ENCODE assay signal across 9 cellular contexts in the genomic region with DNA sequence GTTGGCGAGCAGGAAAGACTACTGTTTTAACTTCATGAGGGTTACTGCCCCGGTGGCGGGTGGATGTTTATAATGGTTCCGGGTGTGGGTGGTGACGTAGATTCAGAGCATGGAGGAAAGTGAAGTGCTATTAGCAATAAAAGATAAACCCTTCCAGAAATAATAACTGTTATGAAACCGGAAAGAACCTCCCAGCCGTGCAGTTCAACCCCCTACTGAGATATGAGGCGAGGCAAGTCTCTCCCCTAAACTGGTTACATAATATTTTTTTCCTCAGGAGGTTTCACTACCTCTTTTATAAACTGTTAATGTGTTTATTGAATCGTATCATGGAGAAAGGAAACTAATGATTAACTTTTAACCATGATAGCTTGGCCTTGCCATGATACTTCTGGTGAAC. TPM values are rescaled to one million over a fixed set of nuclear protein-coding genes. Genes with fewer than 3 reads are reported as not detected.
DNase-seq lines count a peak whose midpoint lies in the region; ATAC-seq and TF ChIP-seq lines count a peak whose summit lies in the region.
"Had no signal": no experiment of that assay in that cellular context is flagged by ENCODE, and none has a peak within 500 bp of the region (broad histone marks: within the 10 kb centered on the region; RNA-seq: fewer than 3 reads in every experiment).

No MANE protein-coding gene starts in this region.

- H3K36me3 Mint-ChIP-seq in nephron (ENCODE audit: low read depth): no peaks in the 10 kb centered on the region
- H3K36me3 Mint-ChIP-seq in CD4-positive, alpha-beta T cell (ENCODE audit: low read depth): peaks cover 5% of the 10 kb centered on the region

- peaks cover 6% of the 10 kb centered on the region for H3K9me3 Mint-ChIP-seq in nephron
- H3K9me3 Mint-ChIP-seq in CD4-positive, alpha-beta T cell: peaks cover 10% of the 10 kb centered on the region

- peak overlapping the region in 2 of 3 experiments; percentile 4 to 47 for H3K27ac Mint-ChIP-seq in nephron
- no peak overlapping the region for H3K27ac Mint-ChIP-seq in CD4-positive, alpha-beta T cell

- ATAC-seq in GM18867 (IDR thresholded peaks at IDR 0.05; ENCODE audit: unreplicated experiment) (peak; percentile 86), HG02884 (IDR thresholded peaks at IDR 0.05; ENCODE audit: unreplicated experiment) (peak; percentile 84)
- no peak for ATAC-seq in CD4-positive, alpha-beta T cell (ENCODE audit: poor library complexity)

- no peak for TF ChIP-seq CTCF in nephron (IDR thresholded peaks at IDR 0.05; ENCODE audit: unreplicated experiment in 3 of 3)
- TF ChIP-seq CTCF in CD4-positive, alpha-beta T cell (IDR thresholded peaks at IDR 0.05): no peak

- peak; percentile 18 for DNase-seq in RPMI8226
- DNase-seq in CD4-positive, alpha-beta T cell: no peak
- DNase-seq in NCI-H2081 treated with DMSO at 0.1 percent for 48 hours (lab: John Stamatoyannopoulos, UW): no peak
- no peak for DNase-seq in KG1 (lab: John Stamatoyannopoulos, UW)
- DNase-seq in NCI-H2029 treated with DMSO at 0.1 percent for 48 hours (lab: John Stamatoyannopoulos, UW): no peak

- no peaks in the 10 kb centered on the region for H3K27me3 ChIP-seq in CD4-positive, alpha-beta T cell (ENCODE audit: control insufficient read depth, insufficient read depth, low read length)

- no peaks in the 10 kb centered on the region for H3K4me1 Mint-ChIP-seq in nephron
- peaks cover 15% of the 10 kb centered on the region for H3K4me1 Mint-ChIP-seq in CD4-positive, alpha-beta T cell (ENCODE audit: low read depth)

- no peaks in the 10 kb centered on the region for H3K27me3 Mint-ChIP-seq in nephron (ENCODE audit: low read depth)
- no peaks in the 10 kb centered on the region for H3K27me3 Mint-ChIP-seq in CD4-positive, alpha-beta T cell

- no peak overlapping the region for H3K27ac ChIP-seq in CD4-positive, alpha-beta T cell (ENCODE audit: low read depth, low read length)
- H3K27ac ChIP-seq: parathyroid adenoma had no signal

- CTCF ChIA-PET in CD4-positive, alpha-beta T cell (lab: Charles Lee): no interaction called here

- H3K4me3 Mint-ChIP-seq in nephron: no peak overlapping the region
- no peak overlapping the region for H3K4me3 Mint-ChIP-seq in CD4-positive, alpha-beta T cell

- POLR2A ChIA-PET in CD4-positive, alpha-beta T cell (lab: Charles Lee): no interaction called here

- H3K9me3 ChIP-seq in CD4-positive, alpha-beta T cell (ENCODE audit: control insufficient read depth, low read length): peaks cover 7% of the 10 kb centered on the region

- intact Hi-C loops in CD4-positive, alpha-beta T cell (cut with DNase I, micrococcal nuclease): no loop called here

RNA-seq across cellular contexts. Expression of a gene that starts 33.9 kb away (rescaled TPM):
- 10 to 100 TPM; 53.7 to 54.9 TPM for total RNA-seq in CD4-positive, alpha-beta T cell
